Comparison of ENCODE assay signal across 20 cellular contexts in the genomic region with DNA sequence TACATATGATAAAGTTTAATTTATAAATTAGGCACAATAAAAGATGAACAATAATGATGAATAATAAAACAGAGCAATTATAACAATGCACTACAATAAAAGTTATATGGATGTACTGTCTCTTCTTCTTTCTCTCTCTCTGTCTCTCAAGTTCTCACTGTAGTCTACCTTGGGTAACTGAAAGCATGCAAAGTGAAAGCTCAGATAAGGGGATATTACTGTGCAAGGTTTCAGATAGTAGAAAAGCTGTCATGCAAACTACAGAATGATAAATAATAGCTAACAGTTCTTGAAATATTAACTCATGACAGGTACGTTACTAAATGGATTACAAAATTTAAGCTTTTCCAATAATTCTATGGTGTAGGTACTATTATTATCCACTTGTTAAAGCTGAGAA.
DNase-seq lines count a peak whose midpoint lies in the region; ATAC-seq lines count a peak whose summit lies in the region.
"Had no signal": no experiment of that assay in that cellular context is flagged by ENCODE, and none has a peak within 500 bp of the region (broad histone marks: within the 10 kb centered on the region; RNA-seq: fewer than 3 reads in every experiment).

No MANE protein-coding gene starts in this region.

- no peak for DNase-seq in activated naive CD4-positive, alpha-beta T cell treated with anti-CD3 and anti-CD28 coated beads, Interleukin-2, amount 50 U/mL, for 72 hours (ENCODE audit: low spot score in 2 of 2)
- DNase-seq in D341Med (ENCODE audit: low spot score), result no peak
- DNase-seq in dermis blood vessel endothelial cell, result no peak
- DNase-seq: activated CD8-positive, alpha-beta memory T cell treated with anti-CD3 and anti-CD28 coated beads, Interleukin-2, amount 10 ng/mL, durations not matched to agents 7 days and 5 days; activated naive CD4-positive, alpha-beta T cell treated with Interleukin-2 at 50 U/mL for 16 hours; CD8-positive, alpha-beta T cell; cortex of kidney; glutamatergic neuron; mesendoderm; MV-4-11; right lobe of liver; stimulated activated CD8-positive, alpha-beta memory T cell treated with anti-CD3 and anti-CD28 coated beads, Interleukin-4, amount 100 ng/mL, for 48 hours; testis had no signal

- H3K27ac Mint-ChIP-seq in activated naive CD4-positive, alpha-beta T cell treated with anti-CD3 and anti-CD28 coated beads, Interleukin-2, amount 50 U/mL, for 72 hours, result no peak overlapping the region
- H3K27ac Mint-ChIP-seq: activated CD8-positive, alpha-beta memory T cell treated with anti-CD3 and anti-CD28 coated beads, Interleukin-2, amount 10 ng/mL, durations not matched to agents 7 days and 5 days; CD8-positive, alpha-beta T cell; WTC11 had no signal

- ATAC-seq in GM18508 (IDR thresholded peaks at IDR 0.05; ENCODE audit: insufficient read depth, unreplicated experiment) (peak; percentile 81), GM19463 (IDR thresholded peaks at IDR 0.05; ENCODE audit: unreplicated experiment) (peak; percentile 86), HG02798 (IDR thresholded peaks at IDR 0.05; ENCODE audit: poor library complexity, unreplicated experiment) (peak; percentile 88), HG03354 (IDR thresholded peaks at IDR 0.05; ENCODE audit: poor library complexity, severe bottlenecking, unreplicated experiment) (peak; percentile 93), GM18858 (IDR thresholded peaks at IDR 0.05; ENCODE audit: unreplicated experiment) (no peak)
- ATAC-seq in activated naive CD4-positive, alpha-beta T cell treated with anti-CD3 and anti-CD28 coated beads, Interleukin-2, amount 50 U/mL, for 72 hours, result no peak
- ATAC-seq: activated CD8-positive, alpha-beta memory T cell treated with anti-CD3 and anti-CD28 coated beads, Interleukin-2, amount 10 ng/mL, durations not matched to agents 7 days and 5 days; CD8-positive, alpha-beta T cell; right lobe of liver; Right ventricle myocardium inferior; WTC11 had no signal

- peaks cover 9 to 14% of the 10 kb centered on the region in 2 donors for H3K9me3 Mint-ChIP-seq in activated naive CD4-positive, alpha-beta T cell treated with anti-CD3 and anti-CD28 coated beads, Interleukin-2, amount 50 U/mL, for 72 hours

- peaks cover 6 to 16% of the 10 kb centered on the region in 2 donors for H3K36me3 Mint-ChIP-seq in activated naive CD4-positive, alpha-beta T cell treated with anti-CD3 and anti-CD28 coated beads, Interleukin-2, amount 50 U/mL, for 72 hours
- H3K36me3 Mint-ChIP-seq: CD8-positive, alpha-beta T cell had no signal

Comparison
In these comparisons a context has a peak if more than half of its experiments do, and no peak if none do; other contexts are left out.
1. ATAC-seq: peak in GM18508 (single experiment), GM19463 (single experiment), HG02798 (single experiment) and HG03354 (single experiment); none in activated naive CD4-positive, alpha-beta T cell treated with anti-CD3 and anti-CD28 coated beads, Interleukin-2, amount 50 U/mL, for 72 hours (0 of 2) and GM18858 (single experiment).